1 cellular context compared by ENCODE assay signal in the genomic region with DNA sequence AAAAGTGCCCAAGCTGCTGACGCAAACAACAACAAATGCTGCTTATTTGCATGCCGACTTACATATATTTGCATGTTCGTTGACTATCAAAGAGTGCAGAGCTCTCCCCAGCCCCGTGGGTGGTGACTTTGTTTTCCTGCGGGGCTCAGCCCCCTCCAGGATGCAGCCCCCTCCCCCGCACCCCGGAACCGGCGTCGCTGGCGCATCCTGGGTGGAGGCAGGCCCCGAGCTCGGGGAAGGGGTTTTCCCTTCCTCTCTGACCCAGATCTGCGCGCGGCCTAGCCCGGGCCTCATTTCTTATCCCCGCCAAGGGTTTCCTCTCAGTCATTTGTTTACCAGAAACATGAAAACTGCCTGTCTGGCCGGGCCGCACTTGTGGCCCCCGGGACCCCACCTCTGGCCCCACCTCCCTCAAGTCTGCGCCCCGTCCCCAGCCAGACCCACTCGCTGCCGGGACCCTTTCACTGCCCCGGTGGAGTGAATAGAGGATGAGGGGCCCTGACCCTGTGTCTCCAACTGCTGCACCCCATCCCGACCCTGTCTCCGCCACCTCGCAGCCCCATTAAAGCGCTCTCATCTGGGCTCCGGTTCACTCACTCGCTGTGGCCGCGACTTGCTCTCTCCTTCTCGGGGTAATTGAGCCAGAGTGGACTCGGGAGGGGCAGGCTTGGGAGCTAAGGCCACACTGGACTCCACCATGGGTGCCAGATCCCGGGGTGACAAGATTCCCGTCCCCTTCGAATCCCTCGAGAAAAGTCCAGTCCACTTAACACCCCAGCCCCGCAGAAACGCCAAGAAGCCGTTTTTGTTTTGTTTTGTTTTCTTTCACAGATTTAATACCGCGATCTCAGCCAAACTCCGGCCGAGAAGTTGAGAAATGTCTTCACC.
A peak's percentile ranks its signal among the peaks of the same experiment; 100 is the strongest.
TF ChIP-seq lines count a peak whose summit lies in the region.

No MANE protein-coding gene starts in this region.

TF ChIP-seq in GM12878, 131 proteins besides CTCF, POLR2A, EP300 and RAD21:
- TF ChIP-seq EZH2 (IDR thresholded peaks at IDR 0.05; ENCODE audit: borderline replicate concordance, control insufficient read depth, low read depth, low read length): no peak
- TF ChIP-seq EGR1 (IDR thresholded peaks at IDR 0.05; ENCODE audit: borderline replicate concordance in 1 of 2, low read depth in 2 of 2, low read length in 2 of 2): 0 out of 3 replicates have a peak, but pooled peaks of 1 of the 2 experiments have one; percentile 32
- TF ChIP-seq POU2F2 (IDR thresholded peaks at IDR 0.05; ENCODE audit: borderline replicate concordance, low read depth, low read length): peak; percentile 88; the same call in 2 of the 3 replicates
TF ChIP-seq in GM12878: peak in this region for 2.
